ENCODE assay signal across 8 cellular contexts in the genomic region with DNA sequence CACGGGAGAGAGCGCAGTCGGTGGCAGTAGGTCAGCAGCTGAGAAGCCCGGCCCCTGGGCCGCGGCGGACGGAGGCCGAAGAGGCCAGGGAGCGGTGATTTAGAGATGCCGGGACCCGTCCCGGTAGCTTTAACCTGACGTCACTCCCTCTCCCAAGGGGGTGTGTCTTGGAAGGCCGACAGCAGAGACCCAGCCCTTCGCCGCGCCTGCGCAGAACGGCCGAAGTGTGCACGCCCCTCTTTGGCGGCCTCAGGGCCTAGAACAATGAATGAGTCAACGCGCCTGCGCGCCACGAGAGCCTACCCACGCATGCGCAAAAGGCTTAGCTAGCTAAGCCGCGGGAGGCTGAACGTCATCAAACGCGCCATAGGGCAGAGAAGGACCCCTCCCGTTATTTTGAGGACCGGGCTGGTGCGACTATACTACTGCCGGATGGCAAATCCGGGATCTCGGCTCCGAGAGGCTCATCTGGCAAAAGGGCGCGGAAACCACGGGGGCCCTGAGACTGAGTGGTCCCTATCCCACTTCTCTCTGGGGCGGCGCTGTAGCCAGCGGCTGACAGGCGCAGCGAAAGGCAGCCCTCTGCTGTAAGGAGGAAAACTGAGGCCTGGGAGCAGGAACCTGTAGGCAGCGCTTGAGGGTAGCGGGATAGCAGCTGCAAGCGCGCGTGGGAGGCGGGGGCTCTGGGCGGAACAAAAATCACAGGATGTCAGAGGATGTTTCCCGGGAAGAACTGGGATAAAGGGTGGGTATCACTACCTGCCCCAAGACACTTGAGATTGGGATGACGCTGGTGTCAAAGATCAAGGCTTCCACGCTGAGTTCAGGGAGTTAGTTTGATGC. TPM values are rescaled to one million over a fixed set of nuclear protein-coding genes. Genes with fewer than 3 reads are reported as not detected.
A peak's percentile ranks its signal among the peaks of the same experiment; 100 is the strongest.
DNase-seq lines count a peak whose midpoint lies in the region; ATAC-seq and TF ChIP-seq lines count a peak whose summit lies in the region.

A gene with protein sequence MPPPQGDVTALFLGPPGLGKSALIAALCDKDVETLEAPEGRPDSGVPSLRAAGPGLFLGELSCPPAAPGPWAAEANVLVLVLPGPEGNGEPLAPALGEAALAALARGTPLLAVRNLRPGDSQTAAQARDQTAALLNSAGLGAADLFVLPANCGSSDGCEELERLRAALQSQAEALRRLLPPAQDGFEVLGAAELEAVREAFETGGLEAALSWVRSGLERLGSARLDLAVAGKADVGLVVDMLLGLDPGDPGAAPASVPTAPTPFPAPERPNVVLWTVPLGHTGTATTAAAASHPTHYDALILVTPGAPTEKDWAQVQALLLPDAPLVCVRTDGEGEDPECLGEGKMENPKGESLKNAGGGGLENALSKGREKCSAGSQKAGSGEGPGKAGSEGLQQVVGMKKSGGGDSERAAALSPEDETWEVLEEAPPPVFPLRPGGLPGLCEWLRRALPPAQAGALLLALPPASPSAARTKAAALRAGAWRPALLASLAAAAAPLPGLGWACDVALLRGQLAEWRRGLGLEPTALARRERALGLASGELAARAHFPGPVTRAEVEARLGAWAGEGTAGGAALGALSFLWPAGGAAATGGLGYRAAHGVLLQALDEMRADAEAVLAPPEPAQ (minus strand): TSS at position 136 of the 843 bp plus-strand sequence. CDS start 796 bp downstream, outside the sequence.
A gene with protein sequence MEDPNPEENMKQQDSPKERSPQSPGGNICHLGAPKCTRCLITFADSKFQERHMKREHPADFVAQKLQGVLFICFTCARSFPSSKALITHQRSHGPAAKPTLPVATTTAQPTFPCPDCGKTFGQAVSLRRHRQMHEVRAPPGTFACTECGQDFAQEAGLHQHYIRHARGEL (plus strand): TSS at position 597 of the 843 bp plus-strand sequence. CDS start 514 bp downstream, outside the sequence.

- H3K4me3 Mint-ChIP-seq in osteocyte (ENCODE audit: unreplicated experiment) = peak within 1 kb of the TSS; percentile 98

- no peaks in the 10 kb centered on the region for H3K9me3 Mint-ChIP-seq in osteocyte (ENCODE audit: unreplicated experiment)

- H3K4me1 ChIP-seq in thymus (ENCODE audit: control insufficient read depth, insufficient read depth, low read length) = peaks cover 14% of the 10 kb centered on the region

- intact Hi-C loops in head of caudate nucleus (cut with DNase I) = loop anchor here (1.0 to 10.0 kb wide), 3 partner anchors 21 to 61 kb away; a partner anchor contains a TSS

- no peaks in the 10 kb centered on the region for H3K27me3 ChIP-seq in thymus (ENCODE audit: control insufficient read depth, insufficient read depth)

- peak within 1 kb of the TSS; percentile 78 for H3K4me3 ChIP-seq in GM12864 (ENCODE audit: low read depth, low read length)
- peak within 1 kb of the TSS; percentile 73 for H3K4me3 ChIP-seq in thymus (ENCODE audit: low read length)

- peak; percentile 97 for DNase-seq in GM12864 (ENCODE audit: low read depth)
- DNase-seq in NCI-H1417 (lab: John Stamatoyannopoulos, UW) = peak; percentile 98 to 100 (median 100)
- peak; percentile 96 for DNase-seq in SW 1271 (lab: John Stamatoyannopoulos, UW)
- peak; percentile 98 for DNase-seq in activated naive CD8-positive, alpha-beta T cell treated with anti-CD3 and anti-CD28 coated beads, Interleukin-2, amount 50 U/mL, for 16 hours (ENCODE audit: low read depth, low spot score)
- DNase-seq in head of caudate nucleus = peak; percentile 95 to 100 (median 99)
- DNase-seq in osteocyte (ENCODE audit: extremely low spot score, unreplicated experiment) = peak; percentile 100

- ATAC-seq in HG02759 (IDR thresholded peaks at IDR 0.05; ENCODE audit: unreplicated experiment) = peak; percentile 89

- peak within 1 kb of the TSS; percentile 98 for H3K27ac ChIP-seq in thymus (ENCODE audit: low read depth)

- TF ChIP-seq CTCF in GM12864 (IDR thresholded peaks at IDR 0.05; ENCODE audit: low read depth, low read length, missing control alignments) (no peak), osteocyte (IDR thresholded peaks at IDR 0.05) (no peak)

- peak within 1 kb of the TSS; percentile 99 for H3K27ac Mint-ChIP-seq in osteocyte (ENCODE audit: unreplicated experiment)

- under 1% methylated on average over 60 of the region's 60 CpGs for WGBS in thymus

- H3K36me3 Mint-ChIP-seq in osteocyte (ENCODE audit: unreplicated experiment) = peaks cover 15% of the 10 kb centered on the region

- H3K9me3 ChIP-seq in thymus (ENCODE audit: control insufficient read depth) = no peaks in the 10 kb centered on the region

- H3K27me3 Mint-ChIP-seq in osteocyte (ENCODE audit: unreplicated experiment) = no peaks in the 10 kb centered on the region

- peaks cover 30% of the 10 kb centered on the region for H3K4me1 Mint-ChIP-seq in osteocyte (ENCODE audit: unreplicated experiment)

- H3K36me3 ChIP-seq in thymus (ENCODE audit: control insufficient read depth, insufficient read depth) = peaks cover 47% of the 10 kb centered on the region

RNA-seq across cellular contexts. Expression of the first gene that starts in this region (rescaled TPM):
- total RNA-seq in osteocyte = 40.9 and 45.9 TPM in 2 replicates
- polyA plus RNA-seq in thymus = 7.5 TPM

RNA-seq across cellular contexts. Expression of the second gene that starts in this region (rescaled TPM):
- 13.2 and 16.2 TPM in 2 replicates for total RNA-seq in osteocyte
- 10.3 TPM for polyA plus RNA-seq in thymus

Comparison
In these comparisons a context has a peak if more than half of its experiments do, and no peak if none do; other contexts are left out.
1. Peak in every context shown above with its lines: DNase-seq, ATAC-seq, H3K4me3 ChIP-seq and H3K27ac ChIP-seq.